Comparison of ENCODE assay signal across 9 cellular contexts in the genomic region with DNA sequence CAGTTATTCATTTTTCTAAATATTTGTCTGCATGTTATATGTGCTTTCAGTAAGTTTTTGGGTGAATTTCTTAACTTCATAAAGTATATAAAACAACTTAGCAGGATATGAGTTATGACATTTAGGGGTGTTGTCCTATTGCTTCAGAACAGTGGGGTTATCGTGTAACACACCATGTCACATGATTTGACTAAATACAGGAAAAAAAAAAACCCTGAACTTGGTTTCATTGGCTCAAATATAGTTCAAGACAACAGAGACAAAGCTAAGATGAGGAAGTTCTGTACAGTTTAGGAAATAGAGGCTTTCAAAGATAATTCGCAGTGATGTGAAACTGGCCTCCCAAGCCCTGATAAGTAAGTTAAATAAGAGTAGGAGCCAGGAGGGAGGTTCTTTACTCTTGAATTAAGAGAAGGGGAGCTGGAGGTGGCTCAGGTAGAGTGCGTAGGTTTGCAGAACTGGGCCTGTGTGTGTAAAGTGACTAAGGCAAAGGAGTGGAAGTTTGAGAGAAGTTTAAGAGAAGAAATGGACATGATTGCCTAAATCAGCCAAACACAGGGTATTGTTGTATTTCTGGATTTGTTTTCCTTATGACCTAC. TPM values are rescaled to one million over a fixed set of nuclear protein-coding genes. Genes with fewer than 3 reads are reported as not detected.
A peak's percentile ranks its signal among the peaks of the same experiment; 100 is the strongest.
DNase-seq lines count a peak whose midpoint lies in the region; ATAC-seq and TF ChIP-seq lines count a peak whose summit lies in the region.
"Had no signal": no experiment of that assay in that cellular context is flagged by ENCODE, and none has a peak within 500 bp of the region (broad histone marks: within the 10 kb centered on the region; RNA-seq: fewer than 3 reads in every experiment).

No MANE protein-coding gene starts in this region.

- H3K4me1 ChIP-seq in BLaER1 (peaks cover 34% of the 10 kb centered on the region), mesodermal cell (ENCODE audit: control insufficient read depth, insufficient read depth, low read length, poor library complexity, severe bottlenecking) (peaks cover 69% of the 10 kb centered on the region), BE2C (no peaks in the 10 kb centered on the region), A673 (ENCODE audit: insufficient read depth, low read length, poor library complexity, severe bottlenecking) (peaks cover 7% of the 10 kb centered on the region)

- no peak for TF ChIP-seq CTCF in MCF 10A (IDR thresholded peaks at IDR 0.05; ENCODE audit: unreplicated experiment)
- TF ChIP-seq CTCF in BE2C (IDR thresholded peaks at IDR 0.05; ENCODE audit: low read depth, low read length), result no peak
- TF ChIP-seq CTCF in A673 (conservative IDR thresholded peaks at IDR 0.05; ENCODE audit: low read depth, low read length), result no peak

- H3K4me1 Mint-ChIP-seq in IgD-negative memory B cell (peaks cover 39 to 55% (median 53%) of the 10 kb centered on the region in 3 donors), MCF 10A (ENCODE audit: insufficient read depth, unreplicated experiment) (peaks cover 70% of the 10 kb centered on the region)

- peaks cover 40% of the 10 kb centered on the region for H4K20me1 ChIP-seq in BLaER1

- H3K36me3 Mint-ChIP-seq in IgD-negative memory B cell, result no peaks in the 10 kb centered on the region
- peaks cover 5% of the 10 kb centered on the region for H3K36me3 Mint-ChIP-seq in MCF 10A (ENCODE audit: insufficient read depth, unreplicated experiment)

- intact Hi-C loops in MCF 10A (cut with micrococcal nuclease), result no loop called here
- intact Hi-C loops in A673 (cut with micrococcal nuclease; ENCODE audit: unreplicated experiment), result no loop called here

- H3K27me3 Mint-ChIP-seq in IgD-negative memory B cell (no peaks in the 10 kb centered on the region), MCF 10A (ENCODE audit: insufficient read depth, unreplicated experiment) (no peaks in the 10 kb centered on the region)

- ATAC-seq in HG03520 (IDR thresholded peaks at IDR 0.05; ENCODE audit: unreplicated experiment), result no peak
- no peak for ATAC-seq in GM21786 (IDR thresholded peaks at IDR 0.05; ENCODE audit: unreplicated experiment)

- no peaks in the 10 kb centered on the region for H3K9me3 ChIP-seq in BLaER1
- H3K9me3 ChIP-seq in mesodermal cell (ENCODE audit: control insufficient read depth, low read length), result no peaks in the 10 kb centered on the region
- H3K9me3 ChIP-seq in BE2C, result no peaks in the 10 kb centered on the region
- H3K9me3 ChIP-seq in A673 (ENCODE audit: low read depth, low read length, poor library complexity, severe bottlenecking), result no peaks in the 10 kb centered on the region

- H3K9me3 Mint-ChIP-seq in IgD-negative memory B cell (peaks cover 0 to 2% (median 0%) of the 10 kb centered on the region in 3 donors), MCF 10A (ENCODE audit: unreplicated experiment) (no peaks in the 10 kb centered on the region)

- peak overlapping the region; percentile 43 for H3K4me2 ChIP-seq in BLaER1

- H3K27ac ChIP-seq in BLaER1 (no peak overlapping the region), mesodermal cell (ENCODE audit: low read depth, low read length, severe bottlenecking) (peak overlapping the region; percentile 68), A673 (ENCODE audit: low read depth, low read length, poor library complexity, severe bottlenecking) (no peak overlapping the region)

- POLR2A ChIA-PET in MCF 10A (lab: Yijun Ruan, JAX) (interaction anchor here (0.6 to 6.3 kb wide), 20 partner anchors 7 to 1691 kb away, joined by 3 to 43 read pairs (median 4); a partner anchor contains a TSS), A673 (lab: Charles Lee; ENCODE audit: low non-redundant PET) (no interaction called here)

- 86 to 91% methylated on average over 2 of the region's 3 CpGs for WGBS in mesodermal cell (ENCODE audit: insufficient coverage in 2 of 2), 2 experiments

- no peak overlapping the region for H3K9ac ChIP-seq in BLaER1

- H3K4me3 ChIP-seq in BLaER1 (no peak overlapping the region), mesodermal cell (ENCODE audit: extremely low read depth, insufficient read depth, low read length, poor library complexity, severe bottlenecking) (no peak overlapping the region), BE2C (ENCODE audit: low read depth, low read length) (no peak overlapping the region), A673 (ENCODE audit: low read depth, low read length, poor library complexity, severe bottlenecking) (no peak overlapping the region)

- H3K36me3 ChIP-seq in BLaER1 (no peaks in the 10 kb centered on the region), mesodermal cell (ENCODE audit: control insufficient read depth, insufficient read depth, low read length) (peaks cover 7% of the 10 kb centered on the region), BE2C (no peaks in the 10 kb centered on the region), A673 (ENCODE audit: insufficient read depth, low read length, poor library complexity, severe bottlenecking) (no peaks in the 10 kb centered on the region)

- H3K27ac Mint-ChIP-seq in IgD-negative memory B cell (peak overlapping the region; percentile 79 to 90 (median 84)), MCF 10A (ENCODE audit: low read depth, unreplicated experiment) (peak overlapping the region; percentile 96)

- DNase-seq in MCF 10A (ENCODE audit: unreplicated experiment), result peak; percentile 48
- no peak for DNase-seq in BE2C
- DNase-seq in A673 (ENCODE audit: low spot score), result no peak
- DNase-seq: activated CD8-positive, alpha-beta memory T cell treated with anti-CD3 and anti-CD28 coated beads for 24 hours had no signal

- BruUV-seq in MCF 10A (replicated peaks; lab: Mats Ljungman, UMichigan) (TSS peak; percentile 50), A673 (replicated peaks; lab: Mats Ljungman, UMichigan) (no TSS peak)

- H3K4me3 Mint-ChIP-seq in IgD-negative memory B cell (peak overlapping the region; percentile 64 to 89 (median 79)), MCF 10A (ENCODE audit: unreplicated experiment) (peak overlapping the region; percentile 62)

- CTCF ChIA-PET in MCF 10A (lab: Yijun Ruan, JAX) (interaction anchor here (1.0 to 5.9 kb wide), 7 partner anchors 14 to 237 kb away, joined by 4 to 111 read pairs (median 6); a partner anchor contains a TSS), A673 (lab: Charles Lee) (no interaction called here)

- no peaks in the 10 kb centered on the region for H3K27me3 ChIP-seq in BLaER1
- H3K27me3 ChIP-seq in BE2C, result no peaks in the 10 kb centered on the region
- H3K27me3 ChIP-seq in A673 (replicated peaks; ENCODE audit: insufficient read depth, low read depth, low read length, poor library complexity), result no peaks in the 10 kb centered on the region

RNA-seq across cellular contexts. Expression of a gene that starts 53.9 kb away (rescaled TPM):
- polyA plus RNA-seq in IgD-negative memory B cell, result 42.2 TPM
- total RNA-seq in MCF 10A (2022) (70.9 and 74.9 TPM in 2 replicates), A673 (2021) (42.9 and 43.9 TPM in 2 replicates)
- polyA plus RNA-seq in mesodermal cell (2013, experiment 1 of 2), result 80.4 TPM
- 79.2 TPM for polyA plus RNA-seq in mesodermal cell (2013, experiment 2 of 2)
- 52.2 TPM for polyA plus RNA-seq in BE2C (2012; ENCODE audit: insufficient read depth, insufficient read length, low read depth)
